ENCODE assay signal across 17 cellular contexts in genomic region chr20:52749020-52749419, GRCh38.
"Had no signal": no experiment of that assay in that cellular context is flagged by ENCODE, and none has a peak within 500 bp of the region (broad histone marks: within the 10 kb centered on the region; RNA-seq: fewer than 3 reads in every experiment).

No MANE protein-coding gene starts in this region.

- H3K4me3 Mint-ChIP-seq: activated B cell treated with CpG ODN at 0.5 μM for 24 hours; activated CD8-positive, alpha-beta T cell treated with anti-CD3 and anti-CD28 coated beads for 36 hours; activated T-cell treated with anti-CD3 and anti-CD28 coated beads, Interleukin-2, amount 50 U/mL, for 4 hours; immature natural killer cell; naive B cell; type B pancreatic cell had no signal

- H3K9me3 Mint-ChIP-seq: activated CD8-positive, alpha-beta T cell treated with anti-CD3 and anti-CD28 coated beads for 36 hours; activated T-cell treated with anti-CD3 and anti-CD28 coated beads, Interleukin-2, amount 50 U/mL, for 4 hours; type B pancreatic cell had no signal

- DNase-seq: activated B cell treated with CpG ODN at 0.5 μM for 24 hours; activated CD4-positive, alpha-beta T cell treated with anti-CD3 and anti-CD28 coated beads for 48 hours; activated CD8-positive, alpha-beta T cell treated with anti-CD3 and anti-CD28 coated beads for 36 hours; activated effector memory CD4-positive, alpha-beta T cell treated with Interleukin-2 at 50 U/mL for 16 hours; activated naive CD4-positive, alpha-beta T cell treated with anti-CD3 and anti-CD28 coated beads, Interleukin-2, amount 50 U/mL, for 16 hours; activated T-cell treated with anti-CD3 and anti-CD28 coated beads, Interleukin-2, amount 50 U/mL, for 4 hours; adrenal gland; caudate nucleus; colonic mucosa; foreskin fibroblast; immature natural killer cell; naive B cell; pancreas; stimulated activated CD4-positive, alpha-beta T cell treated with anti-CD3 and anti-CD28 coated beads, Interleukin-4, amount 100 ng/mL, for 1 hour; stimulated activated naive CD4-positive, alpha-beta T cell had no signal

- H3K4me1 ChIP-seq: colonic mucosa, pancreas had no signal

- H3K36me3 Mint-ChIP-seq: immature natural killer cell, naive B cell, type B pancreatic cell had no signal

- H3K27ac ChIP-seq: adrenal gland, colonic mucosa, pancreas had no signal

- H3K36me3 ChIP-seq: adrenal gland, colonic mucosa, pancreas had no signal

- H3K27me3 ChIP-seq: adrenal gland, colonic mucosa, pancreas had no signal

- H3K9me3 ChIP-seq: adrenal gland, colonic mucosa, pancreas had no signal

- H3K27ac Mint-ChIP-seq: activated B cell treated with CpG ODN at 0.5 μM for 24 hours; activated CD8-positive, alpha-beta T cell treated with anti-CD3 and anti-CD28 coated beads for 36 hours; immature natural killer cell; type B pancreatic cell had no signal

- H3K4me1 Mint-ChIP-seq: activated B cell treated with CpG ODN at 0.5 μM for 24 hours, immature natural killer cell, naive B cell had no signal

- H3K4me3 ChIP-seq: adrenal gland, colonic mucosa, pancreas had no signal

- ATAC-seq: activated CD8-positive, alpha-beta T cell treated with anti-CD3 and anti-CD28 coated beads for 36 hours; activated T-cell treated with anti-CD3 and anti-CD28 coated beads, Interleukin-2, amount 50 U/mL, for 4 hours; esophagus mucosa had no signal
